Comparison of ENCODE assay signal across 26 cellular contexts in the genomic region with DNA sequence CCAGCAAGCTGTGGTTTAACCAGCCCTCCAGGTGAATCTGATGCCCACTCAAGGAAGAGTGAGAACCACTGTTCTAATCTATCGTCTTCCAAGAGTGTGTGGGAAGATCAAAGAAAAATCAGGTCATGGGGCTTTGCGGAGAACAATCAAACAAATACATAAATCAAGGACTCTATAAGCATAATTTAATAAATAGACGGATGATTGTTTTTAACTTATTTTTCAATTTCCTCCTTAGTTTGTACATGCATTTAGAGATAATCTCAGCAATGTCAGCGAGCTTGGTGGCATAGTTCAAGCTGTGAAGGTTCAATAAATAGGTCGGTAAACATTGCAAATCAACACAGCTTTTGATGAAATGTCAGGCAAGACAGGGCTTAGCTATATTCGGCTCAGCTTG.
DNase-seq lines count a peak whose midpoint lies in the region; ATAC-seq and TF ChIP-seq lines count a peak whose summit lies in the region.
"Had no signal": no experiment of that assay in that cellular context is flagged by ENCODE, and none has a peak within 500 bp of the region (broad histone marks: within the 10 kb centered on the region; RNA-seq: fewer than 3 reads in every experiment).

No MANE protein-coding gene starts in this region.

- H3K36me3 ChIP-seq in WERI-Rb-1 (no peaks in the 10 kb centered on the region), gastrocnemius medialis (no peaks in the 10 kb centered on the region)
- H3K36me3 ChIP-seq: BLaER1 treated with 17β-estradiol and CSF1 and Interleukin-3, amounts not matched to agents 10 nM and 100 nM; HAP-1; Peyer's patch had no signal

- no peak for ATAC-seq in gastrocnemius medialis
- ATAC-seq: A549, GM23338 had no signal

- no peaks in the 10 kb centered on the region for H3K9me3 ChIP-seq in WERI-Rb-1 (ENCODE audit: severe bottlenecking)
- H3K9me3 ChIP-seq in gastrocnemius medialis = no peaks in the 10 kb centered on the region
- H3K9me3 ChIP-seq: A549; BLaER1 treated with 17β-estradiol and CSF1 and Interleukin-3, amounts not matched to agents 10 nM and 100 nM; HAP-1; Peyer's patch had no signal

- H3K27me3 ChIP-seq in WERI-Rb-1 (ENCODE audit: insufficient read depth, low read depth, severe bottlenecking) (peaks cover 8% of the 10 kb centered on the region), gastrocnemius medialis (no peaks in the 10 kb centered on the region)
- H3K27me3 ChIP-seq: Peyer's patch had no signal

- in situ Hi-C loops in gastrocnemius medialis (cut with MboI; ENCODE audit: low sequenced_read_pairs in 4 of 4) = no loop called here

- no peak for TF ChIP-seq CTCF in WERI-Rb-1 (IDR thresholded peaks at IDR 0.05; ENCODE audit: low read depth, low read length)
- TF ChIP-seq CTCF in gastrocnemius medialis (IDR thresholded peaks at IDR 0.05 in 4 of 5, conservative IDR thresholded peaks at IDR 0.05 in 1 of 5) = no peak

- DNase-seq in NCI-H748 (lab: John Stamatoyannopoulos, UW; ENCODE audit: unreplicated experiment) = peak; percentile 22
- no peak for DNase-seq in NCI-H748 treated with DMSO at 0.1 percent for 48 hours (lab: John Stamatoyannopoulos, UW)
- DNase-seq in NCI-H1417 (lab: John Stamatoyannopoulos, UW) = peak in 2 of 3 experiments; percentile 58 to 89
- no peak for DNase-seq in WERI-Rb-1
- no peak for DNase-seq in gastrocnemius medialis
- DNase-seq in DMS 273 (lab: John Stamatoyannopoulos, UW; ENCODE audit: unreplicated experiment) = no peak
- no peak for DNase-seq in cerebellar nuclear complex (lab: John Stamatoyannopoulos, UW)
- DNase-seq: AML-193; CD4-positive, alpha-beta T cell; DMS 273 treated with DMSO at 0.1 percent for 48 hours; DND-41; NCI-H1048; NCI-H1436 treated with DMSO at 0.1 percent for 48 hours; NCI-H187 treated with DMSO at 0.1 percent for 48 hours; NCI-H82; OCI-M1; Peyer's patch; SHP77 treated with DMSO at 0.1 percent for 48 hours; SW 1271; T-helper 9 cell had no signal

- H3K4me1 ChIP-seq in gastrocnemius medialis = peaks cover 0 to 3% of the 10 kb centered on the region in 2 donors
- H3K4me1 ChIP-seq: A549, HAP-1, Peyer's patch had no signal

- H3K4me3 ChIP-seq in WERI-Rb-1 (ENCODE audit: low read depth, low read length) (no peak overlapping the region), gastrocnemius medialis (no peak overlapping the region)
- H3K4me3 ChIP-seq: A549; BLaER1 treated with 17β-estradiol and CSF1 and Interleukin-3, amounts not matched to agents 10 nM and 100 nM; GM23338; HAP-1; Peyer's patch had no signal

- H3K27ac ChIP-seq in WERI-Rb-1 (peak overlapping the region; percentile 79), gastrocnemius medialis (peak overlapping the region; percentile 8 to 83 (median 69))
- H3K27ac ChIP-seq: A549; BLaER1 treated with 17β-estradiol and CSF1 and Interleukin-3, amounts not matched to agents 10 nM and 100 nM; HL-60; KMS-11; Peyer's patch had no signal

- intact Hi-C loops in gastrocnemius medialis (cut with DNase I; ENCODE audit: low total_unique reads) = no loop called here

- no peak for TF ChIP-seq POLR2A in gastrocnemius medialis (IDR thresholded peaks at IDR 0.05)

Comparison
In these comparisons a context has a peak if more than half of its experiments do, and no peak if none do; other contexts are left out.
1. DNase-seq: peak in NCI-H748 (single experiment) and NCI-H1417 (2 of 3); none in NCI-H748 treated with DMSO at 0.1 percent for 48 hours (single experiment), WERI-Rb-1 (single experiment), gastrocnemius medialis (0 of 2), DMS 273 (single experiment) and cerebellar nuclear complex (0 of 2).